3 cellular contexts compared by ENCODE assay signal in the genomic region with DNA sequence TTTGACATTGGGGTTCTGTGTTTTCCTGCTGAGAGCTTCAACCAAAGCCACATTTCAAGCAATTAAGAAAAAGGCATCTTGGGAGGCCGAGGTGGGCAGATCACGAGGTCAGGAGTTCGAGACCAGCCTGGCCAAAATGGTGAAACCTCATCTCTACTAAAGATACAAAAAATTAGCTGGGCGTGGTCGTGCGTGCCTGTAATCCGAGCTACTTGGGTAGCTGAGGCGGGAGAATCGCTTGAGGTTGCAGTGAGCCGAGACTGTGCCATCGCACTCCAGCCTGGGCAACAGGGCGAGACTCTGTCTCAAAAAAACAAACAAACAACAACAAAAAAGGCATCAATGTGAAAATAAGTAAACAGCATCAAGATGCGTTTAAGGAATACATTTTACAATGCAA. TPM values are rescaled to one million over a fixed set of nuclear protein-coding genes. Genes with fewer than 3 reads are reported as not detected.
"Had no signal": no experiment of that assay in that cellular context is flagged by ENCODE, and none has a peak within 500 bp of the region (broad histone marks: within the 10 kb centered on the region; RNA-seq: fewer than 3 reads in every experiment).

No MANE protein-coding gene starts in this region.

RNA-seq across cellular contexts. Expression of a gene that starts 13.9 kb away (rescaled TPM):
- total RNA-seq: cardiac muscle cell, endodermal cell, frontal cortex had no signal
- polyA plus RNA-seq: cardiac muscle cell had no signal
